Comparison of ENCODE assay signal across 8 cellular contexts in genomic region chr12:96070670-96071279, GRCh38. TPM values are rescaled to one million over a fixed set of nuclear protein-coding genes. Genes with fewer than 3 reads are reported as not detected.
DNase-seq lines count a peak whose midpoint lies in the region; ATAC-seq and TF ChIP-seq lines count a peak whose summit lies in the region.

No MANE protein-coding gene starts in this region.

- no peak overlapping the region for H3K9ac ChIP-seq in OCI-LY1 (ENCODE audit: low read length)

- TF ChIP-seq CTCF in HFF-Myc (IDR thresholded peaks at IDR 0.05; ENCODE audit: low read depth, low read length, missing control alignments), result peak; percentile 13
- TF ChIP-seq CTCF in OCI-LY1 (IDR thresholded peaks at IDR 0.05; ENCODE audit: low read length), result peak; percentile 40; the same call in 1 of the 2 replicates
- TF ChIP-seq CTCF in hepatocyte (IDR thresholded peaks at IDR 0.05; ENCODE audit: poor library complexity), result peak; percentile 15
- no peak for TF ChIP-seq CTCF in gastrocnemius medialis (IDR thresholded peaks at IDR 0.05 in 4 of 5, conservative IDR thresholded peaks at IDR 0.05 in 1 of 5)

- H3K9me3 ChIP-seq in OCI-LY1 (ENCODE audit: low read length), result no peaks in the 10 kb centered on the region
- no peaks in the 10 kb centered on the region for H3K9me3 ChIP-seq in hepatocyte (ENCODE audit: low read depth)
- H3K9me3 ChIP-seq in gastrocnemius medialis, result no peaks in the 10 kb centered on the region

- H3K4me3 ChIP-seq in HFF-Myc (replicated peaks; ENCODE audit: low read depth, low read length) (no peak overlapping the region), OCI-LY1 (ENCODE audit: low read depth, low read length, poor library complexity, severe bottlenecking) (no peak overlapping the region), hepatocyte (no peak overlapping the region), gastrocnemius medialis (no peak overlapping the region)

- H2AFZ ChIP-seq in OCI-LY1 (ENCODE audit: low read length) (no peak overlapping the region), hepatocyte (no peak overlapping the region)

- H3K27ac ChIP-seq in OCI-LY1 (ENCODE audit: low read depth, low read length, poor library complexity, severe bottlenecking) (no peak overlapping the region), hepatocyte (no peak overlapping the region), gastrocnemius medialis (no peak overlapping the region)

- no peaks in the 10 kb centered on the region for H3K9me2 ChIP-seq in OCI-LY1 (ENCODE audit: low read depth, low read length)
- no peaks in the 10 kb centered on the region for H3K9me2 ChIP-seq in hepatocyte (replicated peaks; ENCODE audit: insufficient read depth)

- no peak overlapping the region for H3K4me2 ChIP-seq in OCI-LY1 (ENCODE audit: low read length)
- H3K4me2 ChIP-seq in hepatocyte, result no peak overlapping the region

- H3K4me1 ChIP-seq in OCI-LY1 (ENCODE audit: insufficient read depth, low read length, severe bottlenecking) (no peaks in the 10 kb centered on the region), hepatocyte (ENCODE audit: insufficient read depth) (peaks cover 5% of the 10 kb centered on the region), gastrocnemius medialis (no peaks in the 10 kb centered on the region)

- in situ Hi-C loops in G401 (cut with HindIII; ENCODE audit: low sequenced_read_pairs), result no loop called here
- in situ Hi-C loops in gastrocnemius medialis (cut with MboI; ENCODE audit: low sequenced_read_pairs in 4 of 4), result loop anchor here in 2 of 4 donors (25.0 kb wide), 2 partner anchors 342 to 442 kb away; partner anchors contain the start of gene CDK17 (in 1 of the 2)

- ATAC-seq in GM21737 (IDR thresholded peaks at IDR 0.05; ENCODE audit: unreplicated experiment) (no peak), gastrocnemius medialis (no peak)

- DNase-seq in G401 (ENCODE audit: low spot score) (peak; percentile 98), HFF-Myc (ENCODE audit: extremely low read depth, low read depth) (no peak), hepatocyte (ENCODE audit: low spot score) (no peak), COLO829 (ENCODE audit: low spot score) (no peak), AG08396 (ENCODE audit: low spot score) (no peak), gastrocnemius medialis (no peak)

- no peaks in the 10 kb centered on the region for H3F3A ChIP-seq in OCI-LY1 (ENCODE audit: insufficient read depth, low read length)

- intact Hi-C loops in gastrocnemius medialis (cut with DNase I; ENCODE audit: low total_unique reads), result no loop called here

- TF ChIP-seq POLR2A in gastrocnemius medialis (IDR thresholded peaks at IDR 0.05), result no peak

- WGBS in hepatocyte (ENCODE audit: low lambda C conversion rate, missing lambda C conversion rate), result 56% methylated on average over 7 of the region's 7 CpGs

- H3K36me3 ChIP-seq in OCI-LY1 (ENCODE audit: insufficient read depth, low read length) (no peaks in the 10 kb centered on the region), hepatocyte (replicated peaks; ENCODE audit: insufficient read depth, low read depth) (no peaks in the 10 kb centered on the region), gastrocnemius medialis (no peaks in the 10 kb centered on the region)

- H3K79me2 ChIP-seq in OCI-LY1 (ENCODE audit: insufficient read depth, low read length), result no peaks in the 10 kb centered on the region
- H3K79me2 ChIP-seq in hepatocyte, result no peaks in the 10 kb centered on the region

- H3K27me3 ChIP-seq in OCI-LY1 (ENCODE audit: insufficient read depth, low read length) (no peaks in the 10 kb centered on the region), hepatocyte (no peaks in the 10 kb centered on the region), gastrocnemius medialis (no peaks in the 10 kb centered on the region)

- H4K20me1 ChIP-seq in OCI-LY1 (ENCODE audit: insufficient read depth, low read length) (no peaks in the 10 kb centered on the region), hepatocyte (ENCODE audit: insufficient read depth, poor library complexity, severe bottlenecking) (no peaks in the 10 kb centered on the region)

RNA-seq across cellular contexts. Expression of gene LTA4H, which starts 35.4 kb away (rescaled TPM):
- 121 and 165 TPM in 2 replicates for total RNA-seq in G401 (2014; rRNA removed; shearing (Covaris generic))
- 89.0 and 90.5 TPM in 2 replicates for total RNA-seq in hepatocyte
- polyA plus RNA-seq in hepatocyte, result 35.0 and 42.1 TPM in 2 replicates
- 10 to 100 TPM; 36.7 to 46.9 (median 40.6) TPM for total RNA-seq in gastrocnemius medialis

Comparison
In these comparisons a context has a peak if more than half of its experiments do, and no peak if none do; other contexts are left out.
1. CTCF ChIP-seq: peak in HFF-Myc (single experiment), OCI-LY1 (single experiment) and hepatocyte (single experiment); none in gastrocnemius medialis (0 of 5).